Comparison of ENCODE assay signal across 1 cellular context in genomic region chr17:81832608-81833159, GRCh38.
TF ChIP-seq lines count a peak whose summit lies in the region.

No MANE protein-coding gene starts in this region.

TF ChIP-seq in K562, 482 proteins besides CTCF, POLR2A, EP300 and RAD21 (continued from another document):
- TF ChIP-seq ZNF318 (IDR thresholded peaks at IDR 0.05; ENCODE audit: borderline replicate concordance in 1 of 2, low read depth in 1 of 2) (no peak), RAD51 (IDR thresholded peaks at IDR 0.05; ENCODE audit: borderline replicate concordance, low read depth) (no peak), EGR1 (conservative IDR thresholded peaks at IDR 0.05) (peak; percentile 87), NONO (IDR thresholded peaks at IDR 0.05; ENCODE audit: low read depth in 2 of 2, low read length in 1 of 2) (peak in 1 of 2 experiments; percentile 69; a peak in 1 of 4 replicates), ZBTB34 (CRISPR knock-in tag; IDR thresholded peaks at IDR 0.05) (no peak), ZNF77 (CRISPR knock-in tag; IDR thresholded peaks at IDR 0.05) (no peak), AFF1 (IDR thresholded peaks at IDR 0.05; ENCODE audit: low read depth in 1 of 2, partially characterized antibody in 2 of 2) (no peak), IFI16 (CRISPR knock-in tag; IDR thresholded peaks at IDR 0.05) (no peak), FIP1L1 (IDR thresholded peaks at IDR 0.05; ENCODE audit: low read depth, low read length, poor library complexity, severe bottlenecking) (peak; percentile 58), CREB5 (CRISPR knock-in tag; IDR thresholded peaks at IDR 0.05) (no peak), ZBTB7A (IDR thresholded peaks at IDR 0.05; ENCODE audit: borderline replicate concordance, control insufficient read depth, low read depth, low read length) (peak; percentile 68; the same call in 1 of the 2 replicates), E2F1 (CRISPR knock-in tag; IDR thresholded peaks at IDR 0.05) (peak; percentile 42; the same call in 1 of the 2 replicates), ZNF696 (CRISPR knock-in tag; conservative IDR thresholded peaks at IDR 0.05) (no peak), ZFX (CRISPR knock-in tag; IDR thresholded peaks at IDR 0.05) (peak; percentile 56), CEBPG (CRISPR knock-in tag; IDR thresholded peaks at IDR 0.05) (0 out of 2 replicates have a peak, but pooled peaks have one; percentile 37), CEBPG (tag; conservative IDR thresholded peaks at IDR 0.05 in 1 of 2, IDR thresholded peaks at IDR 0.05 in 1 of 2) (no peak), NFYB (IDR thresholded peaks at IDR 0.05; ENCODE audit: extremely low read depth, insufficient read length) (no peak), MXI1 (IDR thresholded peaks at IDR 0.05; ENCODE audit: low read depth, low read length) (no peak), EZH2 (IDR thresholded peaks at IDR 0.05; ENCODE audit: borderline replicate concordance, low read depth, low read length) (no peak), HNRNPL (IDR thresholded peaks at IDR 0.05; ENCODE audit: low read depth, low read length) (no peak), HNRNPK (IDR thresholded peaks at IDR 0.05; ENCODE audit: low read depth, low read length, poor library complexity, severe bottlenecking) (no peak), RB1 (IDR thresholded peaks at IDR 0.05; ENCODE audit: low read depth) (peak; percentile 92), KDM5B (IDR thresholded peaks at IDR 0.05; ENCODE audit: insufficient replicate concordance, low read depth, low read length) (peak; percentile 38), MTA3 (IDR thresholded peaks at IDR 0.05; ENCODE audit: borderline replicate concordance) (peak; percentile 56), ZNF507 (tag; conservative IDR thresholded peaks at IDR 0.05) (no peak), ERF (CRISPR knock-in tag; IDR thresholded peaks at IDR 0.05) (0 out of 2 replicates have a peak, but pooled peaks have one; percentile 69), RFX5 (IDR thresholded peaks at IDR 0.05; ENCODE audit: low read depth, low read length) (no peak), ETS1 (conservative IDR thresholded peaks at IDR 0.05; ENCODE audit: control insufficient read depth, low read depth, low read length) (no peak; the same call in 1 of the 2 replicates), ATF6 (CRISPR knock-in tag; IDR thresholded peaks at IDR 0.05) (0 out of 2 replicates have a peak, but pooled peaks have one; percentile 9), TFAP4 (CRISPR knock-in tag; IDR thresholded peaks at IDR 0.05; ENCODE audit: borderline replicate concordance) (0 out of 2 replicates have a peak, but pooled peaks have one; percentile 13), ZBED1 (IDR thresholded peaks at IDR 0.05) (no peak), POLR2AphosphoS5 (IDR thresholded peaks at IDR 0.05; ENCODE audit: control insufficient read depth, insufficient read depth, low read depth, low read length) (no peak), NFXL1 (CRISPR knock-in tag; IDR thresholded peaks at IDR 0.05) (no peak)
TF ChIP-seq in K562: peak in this region for 42.
